ENCODE assay signal across 8 cellular contexts in genomic region chr4:104930298-104930697, GRCh38.
DNase-seq lines count a peak whose midpoint lies in the region; ATAC-seq lines count a peak whose summit lies in the region.
"Had no signal": no experiment of that assay in that cellular context is flagged by ENCODE, and none has a peak within 500 bp of the region (broad histone marks: within the 10 kb centered on the region; RNA-seq: fewer than 3 reads in every experiment).

No MANE protein-coding gene starts in this region.

- no peaks in the 10 kb centered on the region for H3K27me3 Mint-ChIP-seq in memory B cell

- DNase-seq in memory B cell (ENCODE audit: low spot score in 2 of 2), result no peak
- no peak for DNase-seq in activated CD4-positive, CD25-positive, alpha-beta regulatory T cell treated with anti-CD3 and anti-CD28 coated beads, Interleukin-2, amount 50 U/mL, for 72 hours
- DNase-seq in occipital lobe (lab: John Stamatoyannopoulos, UW), result no peak
- no peak for DNase-seq in NOMO-1 (lab: John Stamatoyannopoulos, UW; ENCODE audit: unreplicated experiment in 2 of 2)

- H3K9me3 Mint-ChIP-seq in memory B cell, result peaks cover 3% of the 10 kb centered on the region

- peak overlapping the region; percentile 32 for H3K4me3 Mint-ChIP-seq in memory B cell

- peak; percentile 24 for ATAC-seq in GM18511 (IDR thresholded peaks at IDR 0.05; ENCODE audit: unreplicated experiment)
- ATAC-seq in GM21367 (IDR thresholded peaks at IDR 0.05; ENCODE audit: unreplicated experiment), result peak; percentile 8
- ATAC-seq in HG03432 (IDR thresholded peaks at IDR 0.05; ENCODE audit: unreplicated experiment), result peak; percentile 26
- ATAC-seq in memory B cell (ENCODE audit: low read depth), result peak; percentile 8
- ATAC-seq: right cardiac atrium had no signal

- peaks cover 30% of the 10 kb centered on the region for H3K4me1 Mint-ChIP-seq in memory B cell

- H3K27ac Mint-ChIP-seq in memory B cell, result peak overlapping the region; percentile 77

- H3K36me3 Mint-ChIP-seq in memory B cell, result peaks cover 12% of the 10 kb centered on the region
